6 cellular contexts compared by ENCODE assay signal in genomic region chr19:38386968-38387549, GRCh38. TPM values are rescaled to one million over a fixed set of nuclear protein-coding genes. Genes with fewer than 3 reads are reported as not detected.
DNase-seq lines count a peak whose midpoint lies in the region; ATAC-seq and FAIRE-seq lines count a peak whose summit lies in the region.

No MANE protein-coding gene starts in this region.

- H3K4me1 ChIP-seq in mucosa of stomach (ENCODE audit: control insufficient read depth, insufficient read depth, low read length), result peaks cover 25% of the 10 kb centered on the region

- peaks cover 7% of the 10 kb centered on the region for H3K27me3 Mint-ChIP-seq in activated T-helper 17 cell treated with anti-CD3 and anti-CD28 coated beads, Interleukin-2, amount 50 U/mL, for 72 hours

- peaks cover 32% of the 10 kb centered on the region for H3K4me1 Mint-ChIP-seq in activated T-helper 17 cell treated with anti-CD3 and anti-CD28 coated beads, Interleukin-2, amount 50 U/mL, for 72 hours

- no peaks in the 10 kb centered on the region for H3K9me3 ChIP-seq in mucosa of stomach (ENCODE audit: control insufficient read depth, low read length)

- H3K4me3 Mint-ChIP-seq in activated T-helper 17 cell treated with anti-CD3 and anti-CD28 coated beads, Interleukin-2, amount 50 U/mL, for 72 hours, result peak overlapping the region; percentile 96

- no peak for ATAC-seq in activated T-helper 17 cell treated with anti-CD3 and anti-CD28 coated beads, Interleukin-2, amount 50 U/mL, for 72 hours (replicated peaks)
- ATAC-seq in GM21619 (IDR thresholded peaks at IDR 0.05; ENCODE audit: unreplicated experiment), result no peak

- peaks cover 45% of the 10 kb centered on the region for H3K36me3 Mint-ChIP-seq in activated T-helper 17 cell treated with anti-CD3 and anti-CD28 coated beads, Interleukin-2, amount 50 U/mL, for 72 hours (ENCODE audit: low read depth)

- DNase-seq in GM18507 (ENCODE audit: extremely low spot score, insufficient read length, low read depth), result no peak
- no peak for DNase-seq in RKO (ENCODE audit: low spot score)
- no peak for DNase-seq in SW 1271 (lab: John Stamatoyannopoulos, UW)

- H3K9ac ChIP-seq in mucosa of stomach (ENCODE audit: low read length), result peak overlapping the region; percentile 53

- FAIRE-seq in GM18507 (lab: Jason Lieb, UNC), result peak; percentile 53

- H3K27ac Mint-ChIP-seq in activated T-helper 17 cell treated with anti-CD3 and anti-CD28 coated beads, Interleukin-2, amount 50 U/mL, for 72 hours, result peak overlapping the region; percentile 88

- peak overlapping the region; percentile 28 for H3K4me3 ChIP-seq in mucosa of stomach (ENCODE audit: low read length)

- H3K9me3 Mint-ChIP-seq in activated T-helper 17 cell treated with anti-CD3 and anti-CD28 coated beads, Interleukin-2, amount 50 U/mL, for 72 hours, result no peaks in the 10 kb centered on the region

- H3K36me3 ChIP-seq in mucosa of stomach (ENCODE audit: control insufficient read depth, insufficient read depth, low read length), result peaks cover 8% of the 10 kb centered on the region

- H3K27me3 ChIP-seq in mucosa of stomach (ENCODE audit: control insufficient read depth, insufficient read depth, low read length), result peaks cover 31% of the 10 kb centered on the region

RNA-seq across cellular contexts. Expression of gene GGN, which starts 0.8 kb away (rescaled TPM):
- under 1 TPM in 1 of 2 donors, not detected in 1; 0.95 TPM for total RNA-seq in activated T-helper 17 cell treated with anti-CD3 and anti-CD28 coated beads, Interleukin-2, amount 50 U/mL, for 72 hours

RNA-seq across cellular contexts. Expression of gene SPRED3, which starts 1.4 kb away (rescaled TPM):
- total RNA-seq in activated T-helper 17 cell treated with anti-CD3 and anti-CD28 coated beads, Interleukin-2, amount 50 U/mL, for 72 hours, result 10 to 100 TPM in 1 of 2 donors, 1 to 10 TPM in 1; 1.8 to 14.4 TPM

RNA-seq across cellular contexts. Expression of gene PSMD8, which starts 12.7 kb away (rescaled TPM):
- total RNA-seq in activated T-helper 17 cell treated with anti-CD3 and anti-CD28 coated beads, Interleukin-2, amount 50 U/mL, for 72 hours, result 100 to 1,000 TPM; 166 to 242 TPM

RNA-seq across cellular contexts. Expression of gene FAM98C, which starts 15.8 kb away (rescaled TPM):
- 10 to 100 TPM; 26.1 to 63.0 TPM for total RNA-seq in activated T-helper 17 cell treated with anti-CD3 and anti-CD28 coated beads, Interleukin-2, amount 50 U/mL, for 72 hours

RNA-seq across cellular contexts. Expression of gene RASGRP4, which starts 39.0 kb away (rescaled TPM):
- total RNA-seq in activated T-helper 17 cell treated with anti-CD3 and anti-CD28 coated beads, Interleukin-2, amount 50 U/mL, for 72 hours, result 10 to 100 TPM; 21.8 to 39.4 TPM
